Comparison of ENCODE assay signal across 19 cellular contexts in genomic region chr3:126450219-126450618, GRCh38. TPM values are rescaled to one million over a fixed set of nuclear protein-coding genes. Genes with fewer than 3 reads are reported as not detected.
DNase-seq lines count a peak whose midpoint lies in the region; ATAC-seq, FAIRE-seq and TF ChIP-seq lines count a peak whose summit lies in the region.
"Had no signal": no experiment of that assay in that cellular context is flagged by ENCODE, and none has a peak within 500 bp of the region (broad histone marks: within the 10 kb centered on the region; RNA-seq: fewer than 3 reads in every experiment).

No MANE protein-coding gene starts in this region.

- H3K27ac ChIP-seq in right atrium auricular region (no peak overlapping the region), right cardiac atrium (ENCODE audit: low read length) (no peak overlapping the region), vagina (no peak overlapping the region), pancreas (peak overlapping the region in 2 of 4 donors; percentile 55 to 57)

- WGBS in right cardiac atrium, result 77% methylated on average over 9 of the region's 9 CpGs
- 77 to 85% methylated on average over 9 of the region's 9 CpGs for WGBS in pancreas, 2 donors

- H3K4me3 ChIP-seq in right atrium auricular region (no peak overlapping the region), right cardiac atrium (ENCODE audit: low read length) (no peak overlapping the region), vagina (no peak overlapping the region), pancreas (no peak overlapping the region)
- H3K4me3 ChIP-seq: GM23338 had no signal

- no peak for FAIRE-seq in pancreas (lab: Jason Lieb, UNC)
- FAIRE-seq: GM18507, HTR-8/SVneo had no signal

- no peak for TF ChIP-seq POLR2A in vagina (IDR thresholded peaks at IDR 0.05)

- no peak for ATAC-seq in right cardiac atrium
- no peak for ATAC-seq in left lobe of liver
- ATAC-seq in HG02571 (IDR thresholded peaks at IDR 0.05; ENCODE audit: unreplicated experiment), result no peak
- no peak for ATAC-seq in pancreas
- ATAC-seq: GM23338 had no signal

- H3K36me3 ChIP-seq in right atrium auricular region (peaks cover 51% of the 10 kb centered on the region), vagina (peaks cover 0 to 31% of the 10 kb centered on the region in 2 donors), pancreas (peaks cover 0 to 18% (median 8%) of the 10 kb centered on the region in 3 donors)

- no peak for TF ChIP-seq CTCF in right atrium auricular region (IDR thresholded peaks at IDR 0.05)
- no peak for TF ChIP-seq CTCF in vagina (IDR thresholded peaks at IDR 0.05)
- TF ChIP-seq CTCF in pancreas (IDR thresholded peaks at IDR 0.05), result no peak

- intact Hi-C loops in right cardiac atrium (cut with DNase I), result no loop called here
- intact Hi-C loops in posterior vena cava (cut with DNase I), result no loop called here
- intact Hi-C loops in vagina (cut with DNase I), result no loop called here
- intact Hi-C loops in pancreas (cut with DNase I), result no loop called here

- peaks cover 0 to 5% of the 10 kb centered on the region in 2 donors for H3K4me1 ChIP-seq in right atrium auricular region
- peaks cover 3% of the 10 kb centered on the region for H3K4me1 ChIP-seq in right cardiac atrium (ENCODE audit: control insufficient read depth, insufficient read depth, low read length)
- H3K4me1 ChIP-seq in vagina, result no peaks in the 10 kb centered on the region
- H3K4me1 ChIP-seq in pancreas, result peaks cover 0 to 20% (median 0%) of the 10 kb centered on the region in 3 donors

- DNase-seq in right atrium auricular region (ENCODE audit: low spot score) (peak; percentile 38), right cardiac atrium (no peak), left lobe of liver (ENCODE audit: low spot score) (peak; percentile 37), posterior vena cava (ENCODE audit: low spot score) (peak; percentile 28), vagina (ENCODE audit: extremely low spot score in 2 of 2) (peak; percentile 52 to 94), SIG-M5 treated with dmso at 0.1 percent for 504 hours (lab: John Stamatoyannopoulos, UW; ENCODE audit: unreplicated experiment) (no peak), pancreas (no peak)
- DNase-seq: ACHN; C1 segment of cervical spinal cord; Calu3; CD4-positive, alpha-beta T cell; DMS 273 treated with DMSO at 0.1 percent for 48 hours; H7 had no signal

- no peaks in the 10 kb centered on the region for H3K9me3 ChIP-seq in right atrium auricular region
- H3K9me3 ChIP-seq in right cardiac atrium (ENCODE audit: control insufficient read depth, low read length), result no peaks in the 10 kb centered on the region
- no peaks in the 10 kb centered on the region for H3K9me3 ChIP-seq in vagina
- H3K9me3 ChIP-seq in pancreas, result no peaks in the 10 kb centered on the region

- H3K27me3 ChIP-seq in right atrium auricular region, result no peaks in the 10 kb centered on the region
- H3K27me3 ChIP-seq in right cardiac atrium (ENCODE audit: control insufficient read depth, insufficient read depth), result no peaks in the 10 kb centered on the region
- no peaks in the 10 kb centered on the region for H3K27me3 ChIP-seq in vagina
- H3K27me3 ChIP-seq in pancreas, result no peaks in the 10 kb centered on the region

RNA-seq across cellular contexts. Expression of gene ZXDC, which starts 25.5 kb away (rescaled TPM):
- total RNA-seq in right atrium auricular region (10 to 100 TPM; 18.9 to 25.5 TPM), right cardiac atrium (10 to 100 TPM; 17.8 to 21.6 (median 19.7) TPM), left lobe of liver (21.5 TPM), posterior vena cava (10 to 100 TPM; 26.8 to 26.9 TPM), vagina (36.8 TPM), pancreas (10 to 100 TPM; 19.4 to 26.1 (median 21.3) TPM)
- polyA plus RNA-seq in right cardiac atrium (8.2 TPM), pancreas (10 to 100 TPM; 19.9 to 21.7 TPM)

RNA-seq across cellular contexts. Expression of gene CFAP100, which starts 55.5 kb away (rescaled TPM):
- total RNA-seq in right atrium auricular region (not detected), right cardiac atrium (not detected), left lobe of liver (not detected), posterior vena cava (not detected), vagina (not detected), pancreas (not detected)
- polyA plus RNA-seq in right cardiac atrium (not detected), pancreas (not detected)
- total RNA-seq: A172; Calu3; CD4-positive, alpha-beta T cell; Daoy had no signal
- polyA plus RNA-seq: GM23338 had no signal

Comparison
In these comparisons a context has a peak if more than half of its experiments do, and no peak if none do; other contexts are left out.
1. DNase-seq: peak in right atrium auricular region (single experiment), left lobe of liver (single experiment), posterior vena cava (single experiment) and vagina (2 of 2); none in right cardiac atrium (0 of 3), SIG-M5 treated with dmso at 0.1 percent for 504 hours (single experiment) and pancreas (0 of 6).